23 cellular contexts compared by ENCODE assay signal in the genomic region with DNA sequence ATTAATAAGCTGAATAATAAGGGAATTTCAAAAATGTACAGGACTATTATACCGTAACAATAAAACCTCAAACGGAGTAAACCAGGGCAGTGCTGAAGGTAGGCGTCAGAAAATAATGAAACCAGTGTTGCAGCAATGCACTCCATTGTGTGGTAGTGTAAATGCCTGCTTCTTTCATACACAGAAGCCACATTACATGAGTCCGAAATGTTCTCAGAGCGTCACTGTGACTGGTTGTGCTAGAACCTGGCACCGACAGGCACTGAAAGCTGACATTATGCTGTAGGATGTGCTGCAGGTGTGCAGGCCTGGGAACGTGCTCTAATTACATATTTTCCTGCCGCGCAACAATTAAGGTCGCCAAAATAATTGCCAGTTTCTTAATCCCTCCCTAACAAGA. TPM values are rescaled to one million over a fixed set of nuclear protein-coding genes. Genes with fewer than 3 reads are reported as not detected.
DNase-seq lines count a peak whose midpoint lies in the region; TF ChIP-seq lines count a peak whose summit lies in the region.
"Had no signal": no experiment of that assay in that cellular context is flagged by ENCODE, and none has a peak within 500 bp of the region (broad histone marks: within the 10 kb centered on the region; RNA-seq: fewer than 3 reads in every experiment).

No MANE protein-coding gene starts in this region.

- H3K36me3 Mint-ChIP-seq in chondrocyte (ENCODE audit: low read depth): peaks cover 7% of the 10 kb centered on the region
- H3K36me3 Mint-ChIP-seq: activated naive CD8-positive, alpha-beta T cell; WTC11 had no signal

- no peaks in the 10 kb centered on the region for H3K9me3 Mint-ChIP-seq in chondrocyte (ENCODE audit: low read depth)
- H3K9me3 Mint-ChIP-seq: activated CD4-positive, alpha-beta memory T cell treated with anti-CD3 and anti-CD28 coated beads, Interleukin-2, amount 10 ng/mL, durations not matched to agents 7 days and 5 days; activated T-cell treated with anti-CD3 and anti-CD28 coated beads, Interleukin-2, amount 50 U/mL, for 4 hours; naive B cell; WTC11 had no signal

- H3K4me3 Mint-ChIP-seq in chondrocyte (ENCODE audit: unreplicated experiment): no peak overlapping the region
- H3K4me3 Mint-ChIP-seq: activated CD4-positive, alpha-beta memory T cell treated with anti-CD3 and anti-CD28 coated beads, Interleukin-2, amount 10 ng/mL, durations not matched to agents 7 days and 5 days; activated naive CD8-positive, alpha-beta T cell; activated T-cell treated with anti-CD3 and anti-CD28 coated beads, Interleukin-2, amount 50 U/mL, for 4 hours; naive B cell; WTC11 had no signal

- H3K4me3 ChIP-seq in MG63: no peak overlapping the region
- H3K4me3 ChIP-seq: A549, heart left ventricle, lower lobe of right lung, thyroid gland had no signal

- TF ChIP-seq CTCF in chondrocyte (IDR thresholded peaks at IDR 0.05): no peak

- no peaks in the 10 kb centered on the region for H3K27me3 Mint-ChIP-seq in chondrocyte (ENCODE audit: low read depth)
- H3K27me3 Mint-ChIP-seq: activated CD4-positive, alpha-beta memory T cell treated with anti-CD3 and anti-CD28 coated beads, Interleukin-2, amount 10 ng/mL, durations not matched to agents 7 days and 5 days; naive B cell had no signal

- H3K27ac Mint-ChIP-seq in chondrocyte (ENCODE audit: unreplicated experiment): no peak overlapping the region
- H3K27ac Mint-ChIP-seq: activated CD4-positive, alpha-beta memory T cell treated with anti-CD3 and anti-CD28 coated beads, Interleukin-2, amount 10 ng/mL, durations not matched to agents 7 days and 5 days; activated naive CD8-positive, alpha-beta T cell; WTC11 had no signal

- DNase-seq in NCI-H2081 (lab: John Stamatoyannopoulos, UW): peak; percentile 16 to 77
- no peak for DNase-seq in NCI-H2081 treated with DMSO at 0.1 percent for 48 hours (lab: John Stamatoyannopoulos, UW)
- DNase-seq in caudate nucleus (lab: John Stamatoyannopoulos, UW): peak in 52 of 61 donors; percentile 17 to 91 (median 56)
- DNase-seq in middle frontal gyrus (ENCODE audit: extremely low spot score, low spot score): peak; percentile 56
- DNase-seq in MG63: no peak
- DNase-seq in NCI-H1694 (lab: John Stamatoyannopoulos, UW): no peak
- DNase-seq in chondrocyte (ENCODE audit: low spot score): no peak
- DNase-seq: activated CD4-positive, alpha-beta memory T cell treated with anti-CD3 and anti-CD28 coated beads, Interleukin-2, amount 10 ng/mL, durations not matched to agents 7 days and 5 days; activated T-cell treated with anti-CD3 and anti-CD28 coated beads, Interleukin-2, amount 50 U/mL, for 4 hours; DMS53; heart left ventricle; lower lobe of right lung; naive B cell; NCI-H1092; NCI-H510A; T-helper 1 cell; thyroid gland had no signal

- H3K36me3 ChIP-seq in MG63: peaks cover 21% of the 10 kb centered on the region
- H3K36me3 ChIP-seq: thyroid gland had no signal

- H3K27me3 ChIP-seq in MG63: no peaks in the 10 kb centered on the region
- H3K27me3 ChIP-seq: heart left ventricle, thyroid gland had no signal

- no peaks in the 10 kb centered on the region for H3K9me3 ChIP-seq in MG63
- H3K9me3 ChIP-seq: A549, heart left ventricle, lower lobe of right lung, thyroid gland had no signal

- H3K4me1 Mint-ChIP-seq in chondrocyte (ENCODE audit: low read depth): peaks cover 10% of the 10 kb centered on the region

- H3K27ac ChIP-seq in caudate nucleus (ENCODE audit: low read depth, low read length): peak overlapping the region; percentile 96
- H3K27ac ChIP-seq in temporal lobe (ENCODE audit: low read depth, low read length): peak overlapping the region; percentile 99
- H3K27ac ChIP-seq: A549, C4-2B, heart left ventricle, KMS-11, lower lobe of right lung, thyroid gland had no signal

RNA-seq across cellular contexts. Expression of a gene that starts 53.3 kb away (rescaled TPM):
- 283 TPM for total RNA-seq in temporal lobe
- 13.3 and 35.1 TPM in 2 replicates for total RNA-seq in MG63 (2014; rRNA removed; shearing (Covaris generic); ENCODE audit: low replicate concordance)
- 55.5 to 104 TPM (median 95.4 TPM) in 3 replicates for total RNA-seq in chondrocyte

Comparison
In these comparisons a context has a peak if more than half of its experiments do, and no peak if none do; other contexts are left out.
1. DNase-seq: peak in NCI-H2081 (2 of 2), caudate nucleus (52 of 61) and middle frontal gyrus (single experiment); none in NCI-H2081 treated with DMSO at 0.1 percent for 48 hours (single experiment), MG63 (single experiment), NCI-H1694 (single experiment) and chondrocyte (single experiment).